Comparison of ENCODE assay signal across 17 cellular contexts in genomic region chr10:5400843-5401242, GRCh38. TPM values are rescaled to one million over a fixed set of nuclear protein-coding genes. Genes with fewer than 3 reads are reported as not detected.
DNase-seq lines count a peak whose midpoint lies in the region; ATAC-seq lines count a peak whose summit lies in the region.
"Had no signal": no experiment of that assay in that cellular context is flagged by ENCODE, and none has a peak within 500 bp of the region (broad histone marks: within the 10 kb centered on the region; RNA-seq: fewer than 3 reads in every experiment).

No MANE protein-coding gene starts in this region.

- DNase-seq in G401 (ENCODE audit: low spot score) = peak; percentile 55
- peak; percentile 82 for DNase-seq in NCI-H1092 treated with DMSO at 0.1 percent for 48 hours (lab: John Stamatoyannopoulos, UW)
- peak; percentile 92 for DNase-seq in NCI-H345 (lab: John Stamatoyannopoulos, UW)
- peak; percentile 50 for DNase-seq in cerebellar cortex (ENCODE audit: low spot score)
- DNase-seq in COLO668 (lab: John Stamatoyannopoulos, UW; ENCODE audit: unreplicated experiment) = no peak
- DNase-seq in NCI-H1436 (lab: John Stamatoyannopoulos, UW) = no peak
- DNase-seq: BE2C; CD4-positive, alpha-beta memory T cell; H7; Kasumi-1; NCI-H1930; PC-3; T-cell; T1000 had no signal

- in situ Hi-C loops in G401 (cut with HindIII; ENCODE audit: low sequenced_read_pairs) = no loop called here

- no peak for ATAC-seq in HG03354 (IDR thresholded peaks at IDR 0.05; ENCODE audit: poor library complexity, severe bottlenecking, unreplicated experiment)
- ATAC-seq: GM12878, PC-3, T-cell had no signal

RNA-seq across cellular contexts. Expression of gene TUBAL3, which starts 3.8 kb away (rescaled TPM):
- total RNA-seq in G401 (2014; rRNA removed; shearing (Covaris generic)) = not detected in 2 replicates
- total RNA-seq: CD4-positive, alpha-beta memory T cell; GM12878; H7; PC-3; T-cell had no signal

RNA-seq across cellular contexts. Expression of gene NET1, which starts 11.5 kb away (rescaled TPM):
- total RNA-seq in G401 (2014; rRNA removed; shearing (Covaris generic)) = 32.5 and 42.2 TPM in 2 replicates

RNA-seq across cellular contexts. Expression of gene UCN3, which starts 36.1 kb away (rescaled TPM):
- total RNA-seq in G401 (2014; rRNA removed; shearing (Covaris generic)) = not detected in 2 replicates
- total RNA-seq: CD4-positive, alpha-beta memory T cell; GM12878; H7; NCI-H460; PC-3; T-cell had no signal

Comparison
In these comparisons a context has a peak if more than half of its experiments do, and no peak if none do; other contexts are left out.
1. DNase-seq: peak in G401 (single experiment), NCI-H1092 treated with DMSO at 0.1 percent for 48 hours (single experiment), NCI-H345 (single experiment) and cerebellar cortex (single experiment); none in COLO668 (single experiment) and NCI-H1436 (single experiment).